Comparison of ENCODE assay signal across 18 cellular contexts in the genomic region with DNA sequence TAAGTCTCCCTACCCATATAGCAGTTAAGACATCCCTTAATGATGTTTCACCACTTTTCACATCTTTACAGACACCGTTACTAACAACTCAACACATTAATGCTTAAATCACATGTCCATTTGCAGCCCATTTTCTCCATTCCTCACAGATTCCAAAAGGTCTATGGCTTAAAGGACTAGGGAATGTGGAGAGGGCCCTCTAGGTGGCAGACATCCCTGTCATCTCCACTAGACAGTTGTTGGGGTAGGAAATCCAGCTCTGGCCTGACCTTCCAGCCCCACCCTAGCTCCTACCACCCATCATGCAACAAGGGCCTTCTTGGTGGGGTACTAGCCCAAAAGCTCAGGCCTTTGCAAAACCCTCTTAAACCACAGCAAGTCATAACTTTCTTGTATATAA. TPM values are rescaled to one million over a fixed set of nuclear protein-coding genes. Genes with fewer than 3 reads are reported as not detected.
DNase-seq lines count a peak whose midpoint lies in the region; ATAC-seq and TF ChIP-seq lines count a peak whose summit lies in the region.
"Had no signal": no experiment of that assay in that cellular context is flagged by ENCODE, and none has a peak within 500 bp of the region (broad histone marks: within the 10 kb centered on the region; RNA-seq: fewer than 3 reads in every experiment).

No MANE protein-coding gene starts in this region.

- H3K9me3 ChIP-seq in PC-3 (ENCODE audit: low read length): no peaks in the 10 kb centered on the region
- H3K9me3 ChIP-seq: BLaER1 treated with 17β-estradiol and CSF1 and Interleukin-3, amounts not matched to agents 10 nM and 100 nM; left lung; ovary; testis had no signal

- H3K36me3 Mint-ChIP-seq in naive thymus-derived CD8-positive, alpha-beta T cell: peaks cover 0 to 12% (median 4%) of the 10 kb centered on the region in 3 donors
- no peaks in the 10 kb centered on the region for H3K36me3 Mint-ChIP-seq in activated T-helper 2 cell treated with anti-CD3 and anti-CD28 coated beads, Interferon-gamma antibody, Interleukin-2, Interleukin-4, amounts not matched to agents 10 μg/mL and 5 μg/mL and 100 μg/mL, durations not matched to agents 14 hours and 24 hours and 36 hours (ENCODE audit: low read depth)
- H3K36me3 Mint-ChIP-seq: activated naive CD8-positive, alpha-beta T cell treated with anti-CD3 and anti-CD28 coated beads, Interleukin-2, amount 10 ng/mL, durations not matched to agents 7 days and 5 days had no signal

- TF ChIP-seq CTCF in 22Rv1 (IDR thresholded peaks at IDR 0.05): peak; percentile 29
- TF ChIP-seq CTCF in BJ (IDR thresholded peaks at IDR 0.05; ENCODE audit: insufficient read depth, low read depth, low read length): 0 out of 2 replicates have a peak, but pooled peaks have one; percentile 9
- peak; percentile 41 for TF ChIP-seq CTCF in PC-3 (conservative IDR thresholded peaks at IDR 0.05; ENCODE audit: low read depth, low read length)
- peak; percentile 42 for TF ChIP-seq CTCF in epithelial cell of proximal tubule (conservative IDR thresholded peaks at IDR 0.05; ENCODE audit: low read depth, low read length)

- H3K27me3 ChIP-seq in BJ (ENCODE audit: control insufficient read depth, insufficient read depth, low read length) (no peaks in the 10 kb centered on the region), PC-3 (ENCODE audit: low read length) (no peaks in the 10 kb centered on the region)
- H3K27me3 ChIP-seq: BLaER1 treated with 17β-estradiol and CSF1 and Interleukin-3, amounts not matched to agents 10 nM and 100 nM; ovary; testis had no signal

- no peak overlapping the region for H3K9ac ChIP-seq in PC-3 (ENCODE audit: low read length)
- H3K9ac ChIP-seq: BLaER1 treated with 17β-estradiol and CSF1 and Interleukin-3, amounts not matched to agents 10 nM and 100 nM had no signal

- no peak for DNase-seq in BJ (ENCODE audit: low read depth)
- peak; percentile 10 for DNase-seq in PC-3
- no peak for DNase-seq in epithelial cell of proximal tubule (ENCODE audit: low read depth)
- DNase-seq in naive thymus-derived CD8-positive, alpha-beta T cell: no peak
- no peak for DNase-seq in DMS153 (lab: John Stamatoyannopoulos, UW)
- DNase-seq in activated T-helper 2 cell treated with anti-CD3 and anti-CD28 coated beads, Interferon-gamma antibody, Interleukin-2, Interleukin-4, amounts not matched to agents 10 μg/mL and 5 μg/mL and 100 μg/mL, durations not matched to agents 14 hours and 24 hours and 36 hours (ENCODE audit: low spot score): no peak
- DNase-seq: activated CD8-positive, alpha-beta T cell treated with anti-CD3 and anti-CD28 coated beads for 36 hours; activated naive CD8-positive, alpha-beta T cell treated with anti-CD3 and anti-CD28 coated beads, Interleukin-2, amount 10 ng/mL, durations not matched to agents 7 days and 5 days; activated T-cell treated with anti-CD3 and anti-CD28 coated beads, Interleukin-2, amount 50 U/mL, for 72 hours; Kasumi-1; left lung; NCI-H510A; ovary; stimulated activated CD4-positive, alpha-beta T cell treated with anti-CD3 and anti-CD28 coated beads, Interleukin-2, amount 100 ng/mL, for 48 hours; testis had no signal

- H3K9me2 ChIP-seq in PC-3 (replicated peaks; ENCODE audit: low read length): no peaks in the 10 kb centered on the region

- no TSS peak for BruUV-seq in PC-3 (replicated peaks; lab: Mats Ljungman, UMichigan)

- H3K4me1 ChIP-seq in PC-3 (ENCODE audit: insufficient read depth, low read length): no peaks in the 10 kb centered on the region
- H3K4me1 ChIP-seq: left lung, testis had no signal

- no peaks in the 10 kb centered on the region for H3K79me2 ChIP-seq in PC-3 (ENCODE audit: low read length)

- H2AFZ ChIP-seq in PC-3 (ENCODE audit: low read length): no peak overlapping the region

- POLR2A ChIA-PET in BJ (lab: Charles Lee): no interaction called here
- POLR2A ChIA-PET in PC-3 (lab: Charles Lee; ENCODE audit: unreplicated experiment): no interaction called here
- POLR2A ChIA-PET in naive thymus-derived CD8-positive, alpha-beta T cell (lab: Charles Lee): no interaction called here

- H3K36me3 ChIP-seq in BJ (ENCODE audit: control insufficient read depth, insufficient read depth, low read length) (no peaks in the 10 kb centered on the region), PC-3 (ENCODE audit: low read depth, low read length) (no peaks in the 10 kb centered on the region)
- H3K36me3 ChIP-seq: BLaER1 treated with 17β-estradiol and CSF1 and Interleukin-3, amounts not matched to agents 10 nM and 100 nM; left lung; ovary had no signal

- no peaks in the 10 kb centered on the region for H3F3A ChIP-seq in PC-3 (ENCODE audit: low read length, unreplicated experiment)

- no peak overlapping the region for H3K4me3 Mint-ChIP-seq in naive thymus-derived CD8-positive, alpha-beta T cell
- H3K4me3 Mint-ChIP-seq in activated T-helper 2 cell treated with anti-CD3 and anti-CD28 coated beads, Interferon-gamma antibody, Interleukin-2, Interleukin-4, amounts not matched to agents 10 μg/mL and 5 μg/mL and 100 μg/mL, durations not matched to agents 14 hours and 24 hours and 36 hours (ENCODE audit: low read depth): no peak overlapping the region
- H3K4me3 Mint-ChIP-seq: activated CD8-positive, alpha-beta T cell treated with anti-CD3 and anti-CD28 coated beads for 36 hours; activated naive CD8-positive, alpha-beta T cell treated with anti-CD3 and anti-CD28 coated beads, Interleukin-2, amount 10 ng/mL, durations not matched to agents 7 days and 5 days; activated T-cell treated with anti-CD3 and anti-CD28 coated beads, Interleukin-2, amount 50 U/mL, for 72 hours had no signal

- CTCF ChIA-PET in BJ (lab: Yijun Ruan, JAX) (no interaction called here), PC-3 (lab: Charles Lee) (interaction anchor here (0.5 kb wide), 1 partner anchor 12 kb away, joined by 3 read pairs; no protein-coding TSS in a partner anchor)

- no peak overlapping the region for H3K4me2 ChIP-seq in PC-3 (ENCODE audit: low read length)
- H3K4me2 ChIP-seq: BLaER1 treated with 17β-estradiol and CSF1 and Interleukin-3, amounts not matched to agents 10 nM and 100 nM had no signal

- H3K4me1 Mint-ChIP-seq in naive thymus-derived CD8-positive, alpha-beta T cell: peaks cover 0 to under 1% (median 0%) of the 10 kb centered on the region in 4 donors
- no peaks in the 10 kb centered on the region for H3K4me1 Mint-ChIP-seq in activated T-helper 2 cell treated with anti-CD3 and anti-CD28 coated beads, Interferon-gamma antibody, Interleukin-2, Interleukin-4, amounts not matched to agents 10 μg/mL and 5 μg/mL and 100 μg/mL, durations not matched to agents 14 hours and 24 hours and 36 hours (ENCODE audit: low read depth)
- H3K4me1 Mint-ChIP-seq: activated naive CD8-positive, alpha-beta T cell treated with anti-CD3 and anti-CD28 coated beads, Interleukin-2, amount 10 ng/mL, durations not matched to agents 7 days and 5 days had no signal

- no peaks in the 10 kb centered on the region for H4K20me1 ChIP-seq in PC-3 (ENCODE audit: low read length)
- H4K20me1 ChIP-seq: BLaER1 treated with 17β-estradiol and CSF1 and Interleukin-3, amounts not matched to agents 10 nM and 100 nM had no signal

- ATAC-seq in PC-3: no peak
- ATAC-seq in GM18867 (IDR thresholded peaks at IDR 0.05; ENCODE audit: unreplicated experiment): no peak
- no peak for ATAC-seq in naive thymus-derived CD8-positive, alpha-beta T cell
- ATAC-seq: activated CD8-positive, alpha-beta T cell treated with anti-CD3 and anti-CD28 coated beads for 36 hours; activated T-cell treated with anti-CD3 and anti-CD28 coated beads, Interleukin-2, amount 50 U/mL, for 72 hours; left lung had no signal

- H3K4me3 ChIP-seq in BJ (ENCODE audit: low read depth, low read length) (no peak overlapping the region), PC-3 (ENCODE audit: low read length) (no peak overlapping the region), epithelial cell of proximal tubule (ENCODE audit: low read depth, low read length) (no peak overlapping the region)
- H3K4me3 ChIP-seq: BLaER1 treated with 17β-estradiol and CSF1 and Interleukin-3, amounts not matched to agents 10 nM and 100 nM; left lung; ovary; testis had no signal

- peaks cover 0 to 4% (median 0%) of the 10 kb centered on the region in 5 donors for H3K27me3 Mint-ChIP-seq in naive thymus-derived CD8-positive, alpha-beta T cell
- peaks cover 4% of the 10 kb centered on the region for H3K27me3 Mint-ChIP-seq in activated T-helper 2 cell treated with anti-CD3 and anti-CD28 coated beads, Interferon-gamma antibody, Interleukin-2, Interleukin-4, amounts not matched to agents 10 μg/mL and 5 μg/mL and 100 μg/mL, durations not matched to agents 14 hours and 24 hours and 36 hours (ENCODE audit: low read depth)
- H3K27me3 Mint-ChIP-seq: activated CD8-positive, alpha-beta T cell treated with anti-CD3 and anti-CD28 coated beads for 36 hours; activated naive CD8-positive, alpha-beta T cell treated with anti-CD3 and anti-CD28 coated beads, Interleukin-2, amount 10 ng/mL, durations not matched to agents 7 days and 5 days had no signal

- H3K27ac Mint-ChIP-seq in naive thymus-derived CD8-positive, alpha-beta T cell: no peak overlapping the region
- no peak overlapping the region for H3K27ac Mint-ChIP-seq in activated T-helper 2 cell treated with anti-CD3 and anti-CD28 coated beads, Interferon-gamma antibody, Interleukin-2, Interleukin-4, amounts not matched to agents 10 μg/mL and 5 μg/mL and 100 μg/mL, durations not matched to agents 14 hours and 24 hours and 36 hours
- H3K27ac Mint-ChIP-seq: activated CD8-positive, alpha-beta T cell treated with anti-CD3 and anti-CD28 coated beads for 36 hours; activated naive CD8-positive, alpha-beta T cell treated with anti-CD3 and anti-CD28 coated beads, Interleukin-2, amount 10 ng/mL, durations not matched to agents 7 days and 5 days; activated T-cell treated with anti-CD3 and anti-CD28 coated beads, Interleukin-2, amount 50 U/mL, for 72 hours had no signal

- H3K27ac ChIP-seq in 22Rv1: no peak overlapping the region
- no peak overlapping the region for H3K27ac ChIP-seq in PC-3 (ENCODE audit: low read length)
- H3K27ac ChIP-seq: BLaER1 treated with 17β-estradiol and CSF1 and Interleukin-3, amounts not matched to agents 10 nM and 100 nM; left lung; ovary; testis had no signal

- intact Hi-C loops in PC-3 (cut with micrococcal nuclease): no loop called here
- intact Hi-C loops in activated T-helper 2 cell treated with anti-CD3 and anti-CD28 coated beads, Interferon-gamma antibody, Interleukin-2, Interleukin-4, amounts not matched to agents 10 μg/mL and 5 μg/mL and 100 μg/mL, durations not matched to agents 14 hours and 24 hours and 36 hours (cut with micrococcal nuclease): no loop called here

- H3K9me3 Mint-ChIP-seq in naive thymus-derived CD8-positive, alpha-beta T cell: no peaks in the 10 kb centered on the region
- no peaks in the 10 kb centered on the region for H3K9me3 Mint-ChIP-seq in activated T-helper 2 cell treated with anti-CD3 and anti-CD28 coated beads, Interferon-gamma antibody, Interleukin-2, Interleukin-4, amounts not matched to agents 10 μg/mL and 5 μg/mL and 100 μg/mL, durations not matched to agents 14 hours and 24 hours and 36 hours
- H3K9me3 Mint-ChIP-seq: activated CD8-positive, alpha-beta T cell treated with anti-CD3 and anti-CD28 coated beads for 36 hours; activated naive CD8-positive, alpha-beta T cell treated with anti-CD3 and anti-CD28 coated beads, Interleukin-2, amount 10 ng/mL, durations not matched to agents 7 days and 5 days; activated T-cell treated with anti-CD3 and anti-CD28 coated beads, Interleukin-2, amount 50 U/mL, for 72 hours had no signal

RNA-seq across cellular contexts. Expression of a gene that starts 25.2 kb away (rescaled TPM):
- 2.4 and 4.1 TPM in 2 replicates for polyA plus RNA-seq in BJ (2011; rRNA removed)
- 1.2 and 2.4 TPM in 2 replicates for polyA minus RNA-seq in BJ (2011; rRNA and poly(A)+ RNA removed)
- total RNA-seq in PC-3 (2014; rRNA removed) (2.2 and 3.3 TPM in 2 replicates), epithelial cell of proximal tubule (0.35 and 0.43 TPM in 2 replicates)
- total RNA-seq in naive thymus-derived CD8-positive, alpha-beta T cell: 1 to 10 TPM; 2.2 to 3.2 TPM
- polyA plus RNA-seq in naive thymus-derived CD8-positive, alpha-beta T cell: 1 to 10 TPM; 2.7 to 3.6 (median 3.0) TPM
- not detected in 2 replicates for total RNA-seq in activated T-helper 2 cell treated with anti-CD3 and anti-CD28 coated beads, Interferon-gamma antibody, Interleukin-2, Interleukin-4, amounts not matched to agents 10 μg/mL and 5 μg/mL and 100 μg/mL, durations not matched to agents 14 hours and 24 hours and 36 hours
